11 cellular contexts compared by ENCODE assay signal in genomic region chr5:149646564-149646963, GRCh38.
DNase-seq lines count a peak whose midpoint lies in the region; ATAC-seq, FAIRE-seq and TF ChIP-seq lines count a peak whose summit lies in the region.
"Had no signal": no experiment of that assay in that cellular context is flagged by ENCODE, and none has a peak within 500 bp of the region (broad histone marks: within the 10 kb centered on the region; RNA-seq: fewer than 3 reads in every experiment).

No MANE protein-coding gene starts in this region.

- no peak overlapping the region for H3K4me3 Mint-ChIP-seq in activated T-helper 2 cell treated with anti-CD3 and anti-CD28 coated beads, Interferon-gamma antibody, Interleukin-2, Interleukin-4, amounts not matched to agents 10 μg/mL and 5 μg/mL and 100 μg/mL, durations not matched to agents 14 hours and 24 hours and 36 hours (ENCODE audit: low read depth)

- no peaks in the 10 kb centered on the region for H3K27me3 ChIP-seq in right atrium auricular region
- H3K27me3 ChIP-seq in bronchial epithelial cell (ENCODE audit: control insufficient read depth, insufficient read depth, low read length), result no peaks in the 10 kb centered on the region
- H3K27me3 ChIP-seq: pancreas had no signal

- H3K4me1 Mint-ChIP-seq in activated T-helper 2 cell treated with anti-CD3 and anti-CD28 coated beads, Interferon-gamma antibody, Interleukin-2, Interleukin-4, amounts not matched to agents 10 μg/mL and 5 μg/mL and 100 μg/mL, durations not matched to agents 14 hours and 24 hours and 36 hours (ENCODE audit: low read depth), result no peaks in the 10 kb centered on the region

- no peaks in the 10 kb centered on the region for H3K79me2 ChIP-seq in OCI-LY7 (ENCODE audit: insufficient read depth, low read depth, low read length)

- H3K4me3 ChIP-seq in right atrium auricular region, result no peak overlapping the region
- peak overlapping the region; percentile 10 for H3K4me3 ChIP-seq in OCI-LY7 (ENCODE audit: low read depth, low read length, poor library complexity, severe bottlenecking)
- no peak overlapping the region for H3K4me3 ChIP-seq in bronchial epithelial cell (ENCODE audit: low read depth, low read length)
- H3K4me3 ChIP-seq: pancreas had no signal

- H3K36me3 Mint-ChIP-seq in activated T-helper 2 cell treated with anti-CD3 and anti-CD28 coated beads, Interferon-gamma antibody, Interleukin-2, Interleukin-4, amounts not matched to agents 10 μg/mL and 5 μg/mL and 100 μg/mL, durations not matched to agents 14 hours and 24 hours and 36 hours (ENCODE audit: low read depth), result no peaks in the 10 kb centered on the region

- H3K9me2 ChIP-seq in OCI-LY7 (ENCODE audit: insufficient read depth, low read length), result no peaks in the 10 kb centered on the region

- H2AFZ ChIP-seq in OCI-LY7 (ENCODE audit: low read length), result peak overlapping the region; percentile 70

- H4K20me1 ChIP-seq in OCI-LY7 (ENCODE audit: insufficient read depth, low read length), result no peaks in the 10 kb centered on the region

- no peaks in the 10 kb centered on the region for H3K9me3 ChIP-seq in right atrium auricular region
- H3K9me3 ChIP-seq in OCI-LY7 (ENCODE audit: low read length), result no peaks in the 10 kb centered on the region
- H3K9me3 ChIP-seq: pancreas had no signal

- no TSS peak for BruUV-seq in OCI-LY7 (replicated peaks; lab: Mats Ljungman, UMichigan)

- POLR2A ChIA-PET in OCI-LY7 (lab: Charles Lee), result interaction anchor here (0.6 to 1.2 kb wide), 4 partner anchors 28 to 359 kb away, joined by 3 to 4 read pairs (median 3); no protein-coding TSS in a partner anchor

- H3K27ac Mint-ChIP-seq in activated T-helper 2 cell treated with anti-CD3 and anti-CD28 coated beads, Interferon-gamma antibody, Interleukin-2, Interleukin-4, amounts not matched to agents 10 μg/mL and 5 μg/mL and 100 μg/mL, durations not matched to agents 14 hours and 24 hours and 36 hours, result no peak overlapping the region

- peak; percentile 26 for ATAC-seq in Right ventricle myocardium superior (ENCODE audit: poor library complexity)
- ATAC-seq: HCT116 had no signal

- H3K4me1 ChIP-seq in right atrium auricular region, result no peaks in the 10 kb centered on the region
- peaks cover 56% of the 10 kb centered on the region for H3K4me1 ChIP-seq in OCI-LY7 (ENCODE audit: insufficient read depth, low read length, poor library complexity, severe bottlenecking)
- H3K4me1 ChIP-seq: pancreas had no signal

- H3K36me3 ChIP-seq in right atrium auricular region (no peaks in the 10 kb centered on the region), OCI-LY7 (ENCODE audit: insufficient read depth, low read length) (no peaks in the 10 kb centered on the region), bronchial epithelial cell (ENCODE audit: control insufficient read depth, insufficient read depth, low read length) (no peaks in the 10 kb centered on the region)
- H3K36me3 ChIP-seq: pancreas had no signal

- CTCF ChIA-PET in OCI-LY7 (lab: Charles Lee; ENCODE audit: unreplicated experiment), result interaction anchor here (0.6 to 1.2 kb wide), 2 partner anchors 84 to 152 kb away, joined by 3 read pairs; partner anchors contain the start of gene PPARGC1B

- intact Hi-C loops in Right ventricle myocardium superior (cut with DNase I), result no loop called here
- intact Hi-C loops in OCI-LY7 (cut with micrococcal nuclease; ENCODE audit: unreplicated experiment), result loop anchor here (5.0 kb wide), 2 partner anchors 86 to 131 kb away; partner anchors contain the start of gene PPARGC1B
- intact Hi-C loops in activated T-helper 2 cell treated with anti-CD3 and anti-CD28 coated beads, Interferon-gamma antibody, Interleukin-2, Interleukin-4, amounts not matched to agents 10 μg/mL and 5 μg/mL and 100 μg/mL, durations not matched to agents 14 hours and 24 hours and 36 hours (cut with micrococcal nuclease), result loop anchor here (5.0 kb wide), 2 partner anchors 86 to 341 kb away; partner anchors contain the start of gene PPARGC1B

- DNase-seq in Right ventricle myocardium superior (no peak), right atrium auricular region (ENCODE audit: low spot score) (no peak), OCI-LY7 (ENCODE audit: low spot score) (peak; percentile 83), bronchial epithelial cell (ENCODE audit: low read depth) (peak; percentile 56), EL (no peak), GOT3 (lab: John Stamatoyannopoulos, UW) (no peak)
- DNase-seq in stimulated activated CD8-positive, alpha-beta memory T cell treated with anti-CD3 and anti-CD28 coated beads, Interleukin-12 subunit alpha, Interleukin-12 subunit beta, amount 100 ng/mL, for 4 hours (ENCODE audit: low read depth), result peak; percentile 6
- no peak for DNase-seq in activated T-helper 2 cell treated with anti-CD3 and anti-CD28 coated beads, Interferon-gamma antibody, Interleukin-2, Interleukin-4, amounts not matched to agents 10 μg/mL and 5 μg/mL and 100 μg/mL, durations not matched to agents 14 hours and 24 hours and 36 hours (ENCODE audit: low spot score)
- DNase-seq: dermis blood vessel endothelial cell, pancreas had no signal

- TF ChIP-seq CTCF in right atrium auricular region (IDR thresholded peaks at IDR 0.05) (no peak), OCI-LY7 (conservative IDR thresholded peaks at IDR 0.05; ENCODE audit: low read length) (no peak), bronchial epithelial cell (IDR thresholded peaks at IDR 0.05; ENCODE audit: insufficient read depth, low read length, severe bottlenecking) (no peak)

- FAIRE-seq in bronchial epithelial cell (lab: Jason Lieb, UNC), result no peak
- FAIRE-seq: pancreas had no signal

- no peaks in the 10 kb centered on the region for H3K27me3 Mint-ChIP-seq in activated T-helper 2 cell treated with anti-CD3 and anti-CD28 coated beads, Interferon-gamma antibody, Interleukin-2, Interleukin-4, amounts not matched to agents 10 μg/mL and 5 μg/mL and 100 μg/mL, durations not matched to agents 14 hours and 24 hours and 36 hours (ENCODE audit: low read depth)

- H3K27ac ChIP-seq in right atrium auricular region, result no peak overlapping the region
- peak overlapping the region; percentile 79 for H3K27ac ChIP-seq in OCI-LY7 (ENCODE audit: low read depth, low read length, poor library complexity, severe bottlenecking)
- H3K27ac ChIP-seq: pancreas had no signal

- no peaks in the 10 kb centered on the region for H3K9me3 Mint-ChIP-seq in activated T-helper 2 cell treated with anti-CD3 and anti-CD28 coated beads, Interferon-gamma antibody, Interleukin-2, Interleukin-4, amounts not matched to agents 10 μg/mL and 5 μg/mL and 100 μg/mL, durations not matched to agents 14 hours and 24 hours and 36 hours

- peak overlapping the region; percentile 60 for H3K4me2 ChIP-seq in OCI-LY7 (ENCODE audit: low read length)

Comparison
In these comparisons a context has a peak if more than half of its experiments do, and no peak if none do; other contexts are left out.
1. DNase-seq: peak in OCI-LY7 (single experiment), bronchial epithelial cell (single experiment) and stimulated activated CD8-positive, alpha-beta memory T cell treated with anti-CD3 and anti-CD28 coated beads, Interleukin-12 subunit alpha, Interleukin-12 subunit beta, amount 100 ng/mL, for 4 hours (single experiment); none in Right ventricle myocardium superior (single experiment), right atrium auricular region (single experiment), EL (single experiment), activated T-helper 2 cell treated with anti-CD3 and anti-CD28 coated beads, Interferon-gamma antibody, Interleukin-2, Interleukin-4, amounts not matched to agents 10 μg/mL and 5 μg/mL and 100 μg/mL, durations not matched to agents 14 hours and 24 hours and 36 hours (single experiment) and GOT3 (single experiment).